Comparison of ENCODE assay signal across 21 cellular contexts in the genomic region with DNA sequence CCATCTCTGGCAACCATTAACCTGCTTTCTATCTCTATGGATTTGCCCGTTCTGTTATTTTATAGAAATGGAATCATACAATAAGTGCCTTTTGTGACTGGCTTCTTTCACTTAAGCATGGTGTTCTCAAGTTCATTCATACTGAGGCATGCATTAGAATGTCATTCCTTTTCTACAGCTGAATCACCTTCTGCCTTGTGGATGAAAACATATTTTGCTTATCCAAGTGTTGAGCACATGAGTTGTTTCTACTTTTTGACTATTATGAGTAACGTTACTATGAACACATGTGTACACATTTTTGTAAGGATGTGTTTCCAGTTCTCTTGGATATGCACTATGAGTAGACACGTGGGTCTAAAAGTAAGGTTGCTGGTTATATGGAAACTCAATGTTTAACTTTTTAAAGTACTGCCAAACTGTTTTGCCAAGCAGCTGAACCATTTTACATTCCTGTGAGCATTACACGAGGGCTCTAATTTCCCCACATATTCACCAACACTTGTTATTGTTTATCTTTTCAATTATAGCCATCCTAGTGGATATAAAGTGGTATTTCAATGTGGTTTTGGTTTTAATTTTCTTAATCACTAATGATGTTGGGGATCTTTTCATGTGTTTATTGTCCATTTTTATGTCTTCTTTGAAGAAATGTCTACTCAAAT.
A peak's percentile ranks its signal among the peaks of the same experiment; 100 is the strongest.
DNase-seq lines count a peak whose midpoint lies in the region; FAIRE-seq and TF ChIP-seq lines count a peak whose summit lies in the region.
"Had no signal": no experiment of that assay in that cellular context is flagged by ENCODE, and none has a peak within 500 bp of the region (broad histone marks: within the 10 kb centered on the region; RNA-seq: fewer than 3 reads in every experiment).

No MANE protein-coding gene starts in this region.

- TF ChIP-seq CTCF in astrocyte (IDR thresholded peaks at IDR 0.05; ENCODE audit: insufficient read depth, low read depth, low read length) (no peak), osteoblast (IDR thresholded peaks at IDR 0.05; ENCODE audit: extremely low read depth, low read depth, low read length) (no peak)

- no peak overlapping the region for H3K27ac ChIP-seq in GM23248
- H3K27ac ChIP-seq in astrocyte (ENCODE audit: low read depth, low read length), result no peak overlapping the region
- H3K27ac ChIP-seq in osteoblast (ENCODE audit: low read depth, low read length), result peak overlapping the region; percentile 49
- H3K27ac ChIP-seq: KMS-11, RWPE1 had no signal

- H3K27me3 ChIP-seq in GM23248 (replicated peaks; ENCODE audit: insufficient read depth) (no peaks in the 10 kb centered on the region), astrocyte (ENCODE audit: insufficient read depth, low read length) (no peaks in the 10 kb centered on the region), osteoblast (ENCODE audit: insufficient read depth, low read length) (no peaks in the 10 kb centered on the region)

- H3K9ac ChIP-seq in GM23248 (no peak overlapping the region), astrocyte (ENCODE audit: low read length) (no peak overlapping the region)
- H3K9ac ChIP-seq: KMS-11 had no signal

- H3K4me1 Mint-ChIP-seq in astrocyte (ENCODE audit: low read depth, unreplicated experiment), result peaks cover 12% of the 10 kb centered on the region

- no peaks in the 10 kb centered on the region for H3K9me3 ChIP-seq in GM23248 (ENCODE audit: low read depth)
- H3K9me3 ChIP-seq in astrocyte (ENCODE audit: insufficient read depth, low read depth, low read length), result no peaks in the 10 kb centered on the region
- H3K9me3 ChIP-seq in osteoblast (ENCODE audit: low read depth, low read length), result no peaks in the 10 kb centered on the region

- no peak overlapping the region for H3K4me3 Mint-ChIP-seq in astrocyte (ENCODE audit: unreplicated experiment)
- H3K4me3 Mint-ChIP-seq: B cell had no signal

- WGBS in GM23248 (ENCODE audit: low coverage in 1 of 2, low lambda C conversion rate in 2 of 2, missing lambda C conversion rate in 2 of 2), 2 experiments, result 93 to 98% methylated on average over 4 of the region's 4 CpGs

- no peak overlapping the region for H2AFZ ChIP-seq in GM23248
- no peak overlapping the region for H2AFZ ChIP-seq in astrocyte (ENCODE audit: low read depth, low read length)
- no peak overlapping the region for H2AFZ ChIP-seq in osteoblast (ENCODE audit: low read length)

- no peaks in the 10 kb centered on the region for H3K9me3 Mint-ChIP-seq in astrocyte (ENCODE audit: unreplicated experiment)

- no peaks in the 10 kb centered on the region; the same call in 1 of the 2 replicates for H3K9me2 ChIP-seq in GM23248 (ENCODE audit: insufficient read depth)

- H3K27ac Mint-ChIP-seq in astrocyte (ENCODE audit: unreplicated experiment), result no peak overlapping the region
- H3K27ac Mint-ChIP-seq: B cell had no signal

- H3K4me2 ChIP-seq in GM23248 (ENCODE audit: unreplicated experiment), result no peak overlapping the region
- H3K4me2 ChIP-seq in astrocyte (ENCODE audit: low read length), result no peak overlapping the region
- no peak overlapping the region for H3K4me2 ChIP-seq in osteoblast (ENCODE audit: insufficient read depth, low read length)
- H3K4me2 ChIP-seq: KMS-11 had no signal

- H4K20me1 ChIP-seq in GM23248 (ENCODE audit: insufficient read depth) (no peaks in the 10 kb centered on the region), astrocyte (ENCODE audit: insufficient read depth, low read length) (no peaks in the 10 kb centered on the region), osteoblast (ENCODE audit: insufficient read depth, low read length) (no peaks in the 10 kb centered on the region)

- in situ Hi-C loops in GM23248 (cut with MboI), result no loop called here

- DNase-seq in GM23248 (peak; percentile 18), astrocyte (ENCODE audit: low read depth) (peak; percentile 53), fibroblast of peridontal ligament (ENCODE audit: extremely low read depth) (peak; percentile 40), osteoblast (ENCODE audit: insufficient read length, low spot score, missing footprints) (no peak), NCI-H1417 treated with DMSO at 0.1 percent for 48 hours (lab: John Stamatoyannopoulos, UW) (no peak), COLO829 (ENCODE audit: low spot score) (no peak)
- no peak for DNase-seq in activated CD4-positive, alpha-beta T cell treated with anti-CD3 and anti-CD28 coated beads, Interleukin-2, amount 50 U/mL, for 4 hours
- DNase-seq: ACHN; CD4-positive, alpha-beta memory T cell; GDM1; NCI-H1048; NCI-H2081 treated with DMSO at 0.1 percent for 48 hours; NCI-H510A treated with DMSO at 0.1 percent for 48 hours; NCI-H82; PC-3 had no signal

- H3K36me3 Mint-ChIP-seq in astrocyte (ENCODE audit: low read depth, unreplicated experiment), result peaks cover 20% of the 10 kb centered on the region
- H3K36me3 Mint-ChIP-seq: CD4-positive, alpha-beta memory T cell had no signal

- H3K36me3 ChIP-seq in GM23248 (ENCODE audit: low read depth) (peaks cover 11% of the 10 kb centered on the region), astrocyte (ENCODE audit: insufficient read depth, low read length) (peaks cover 9% of the 10 kb centered on the region), osteoblast (ENCODE audit: insufficient read depth, low read length) (peaks cover 45% of the 10 kb centered on the region)

- FAIRE-seq in astrocyte (lab: Jason Lieb, UNC), result peak; percentile 73
- FAIRE-seq: GM12878, GM18507, H1 had no signal

- H3K79me2 ChIP-seq in GM23248 (ENCODE audit: insufficient read depth) (peaks cover 27% of the 10 kb centered on the region), astrocyte (ENCODE audit: insufficient read depth, low read length) (peaks cover 13% of the 10 kb centered on the region), osteoblast (ENCODE audit: insufficient read depth, low read length) (peaks cover 5% of the 10 kb centered on the region)

- no peak overlapping the region for H3K4me3 ChIP-seq in GM23248
- H3K4me3 ChIP-seq in astrocyte (ENCODE audit: insufficient read depth, low read depth, low read length), result no peak overlapping the region
- H3K4me3 ChIP-seq in osteoblast (ENCODE audit: insufficient read depth, low read length), result no peak overlapping the region
- H3K4me3 ChIP-seq: GM12878 had no signal

- no peaks in the 10 kb centered on the region for H3K27me3 Mint-ChIP-seq in astrocyte (ENCODE audit: low read depth, unreplicated experiment)

- H3K4me1 ChIP-seq in GM23248 (ENCODE audit: insufficient read depth) (peaks cover 17% of the 10 kb centered on the region), astrocyte (ENCODE audit: insufficient read depth, low read length) (peaks cover 17% of the 10 kb centered on the region), osteoblast (ENCODE audit: insufficient read depth, low read length) (peaks cover 20% of the 10 kb centered on the region)

- H3F3A ChIP-seq in GM23248 (ENCODE audit: insufficient read depth), result peaks cover 47% of the 10 kb centered on the region

Comparison
In these comparisons a context has a peak if more than half of its experiments do, and no peak if none do; other contexts are left out.
1. DNase-seq: peak in GM23248 (single experiment), astrocyte (single experiment) and fibroblast of peridontal ligament (single experiment); none in osteoblast (single experiment), NCI-H1417 treated with DMSO at 0.1 percent for 48 hours (single experiment), COLO829 (single experiment) and activated CD4-positive, alpha-beta T cell treated with anti-CD3 and anti-CD28 coated beads, Interleukin-2, amount 50 U/mL, for 4 hours (0 of 2).